Comparison of ENCODE assay signal across 14 cellular contexts in the genomic region with DNA sequence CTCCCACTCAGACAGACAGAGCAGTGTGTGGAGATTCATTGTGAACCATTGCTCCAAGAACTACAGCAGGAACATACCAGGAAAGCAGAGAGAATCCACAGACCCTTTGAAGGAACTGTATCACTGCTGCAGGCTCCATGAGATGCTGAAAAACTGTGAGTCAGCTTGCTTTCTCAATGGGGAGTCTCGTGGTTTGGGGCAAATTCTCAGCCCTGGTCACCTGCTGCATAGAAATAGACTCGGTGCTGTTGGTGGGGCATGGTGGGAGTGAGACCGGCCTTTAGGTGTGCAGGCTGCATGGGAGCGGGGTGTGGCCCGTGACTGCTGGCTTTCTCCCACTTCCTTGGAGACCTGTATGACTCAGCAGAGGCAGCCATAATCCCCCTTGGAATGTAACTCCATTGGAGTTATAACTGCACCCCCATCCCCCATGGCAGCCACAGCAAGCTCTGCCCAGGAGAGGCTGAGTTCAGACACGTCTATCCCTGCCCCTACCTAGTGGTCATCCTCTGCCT. TPM values are rescaled to one million over a fixed set of nuclear protein-coding genes. Genes with fewer than 3 reads are reported as not detected.
A peak's percentile ranks its signal among the peaks of the same experiment; 100 is the strongest.
DNase-seq lines count a peak whose midpoint lies in the region; TF ChIP-seq lines count a peak whose summit lies in the region.
"Had no signal": no experiment of that assay in that cellular context is flagged by ENCODE, and none has a peak within 500 bp of the region (broad histone marks: within the 10 kb centered on the region; RNA-seq: fewer than 3 reads in every experiment).

No MANE protein-coding gene starts in this region.

- H3K4me3 Mint-ChIP-seq in chondrocyte (ENCODE audit: unreplicated experiment), result no peak overlapping the region
- H3K4me3 Mint-ChIP-seq: activated CD4-positive, alpha-beta T cell treated with anti-CD3 and anti-CD28 coated beads for 36 hours; activated T-cell treated with anti-CD3 and anti-CD28 coated beads, Interleukin-2, amount 50 U/mL, for 72 hours; stimulated activated naive B cell treated with anti-CD40 and anti-IgM and Interleukin-4, amounts not matched to agents 10 μg/mL and 1 μg/mL and 100 μg/mL, for 72 hours had no signal

- H3K36me3 Mint-ChIP-seq in chondrocyte (ENCODE audit: low read depth), result peaks cover 19% of the 10 kb centered on the region

- TF ChIP-seq CTCF in chondrocyte (IDR thresholded peaks at IDR 0.05), result no peak

- DNase-seq in EL, result peak; percentile 54
- DNase-seq in LHCN-M2 (ENCODE audit: low read depth), result peak; percentile 30
- peak; percentile 68 for DNase-seq in chondrocyte (ENCODE audit: low spot score)
- peak; percentile 6 for DNase-seq in myocyte (ENCODE audit: low read depth)
- DNase-seq in CD1c-positive myeloid dendritic cell (ENCODE audit: extremely low spot score), result no peak
- no peak for DNase-seq in NCI-H510A treated with DMSO at 0.1 percent for 48 hours (lab: John Stamatoyannopoulos, UW)
- no peak for DNase-seq in DMS114 treated with DMSO at 0.1 percent for 48 hours (lab: John Stamatoyannopoulos, UW; ENCODE audit: unreplicated experiment)
- DNase-seq in HuH-7.5 (ENCODE audit: low spot score), result no peak
- DNase-seq: activated CD4-positive, alpha-beta T cell treated with anti-CD3 and anti-CD28 coated beads for 36 hours; activated T-cell treated with anti-CD3 and anti-CD28 coated beads, Interleukin-2, amount 50 U/mL, for 72 hours; effector CD8-positive, alpha-beta T cell; NCI-H1694 treated with DMSO at 0.1 percent for 48 hours; stimulated activated CD4-positive, alpha-beta T cell treated with anti-CD3 and anti-CD28 coated beads, Interleukin-2, amount 100 ng/mL, for 24 hours; stimulated activated naive B cell treated with anti-CD40 and anti-IgM and Interleukin-4, amounts not matched to agents 10 μg/mL and 1 μg/mL and 100 μg/mL, for 72 hours had no signal

- H3K9me3 Mint-ChIP-seq in chondrocyte (ENCODE audit: low read depth), result peaks cover 31% of the 10 kb centered on the region

- H3K4me1 Mint-ChIP-seq in chondrocyte (ENCODE audit: low read depth), result peaks cover 46% of the 10 kb centered on the region
- H3K4me1 Mint-ChIP-seq: activated CD4-positive, alpha-beta T cell treated with anti-CD3 and anti-CD28 coated beads for 36 hours had no signal

- H3K27ac Mint-ChIP-seq in chondrocyte (ENCODE audit: unreplicated experiment), result peak overlapping the region; percentile 54
- H3K27ac Mint-ChIP-seq: activated CD4-positive, alpha-beta T cell treated with anti-CD3 and anti-CD28 coated beads for 36 hours; activated T-cell treated with anti-CD3 and anti-CD28 coated beads, Interleukin-2, amount 50 U/mL, for 72 hours; stimulated activated naive B cell treated with anti-CD40 and anti-IgM and Interleukin-4, amounts not matched to agents 10 μg/mL and 1 μg/mL and 100 μg/mL, for 72 hours had no signal

- no peaks in the 10 kb centered on the region for H3K27me3 Mint-ChIP-seq in chondrocyte (ENCODE audit: low read depth)
- H3K27me3 Mint-ChIP-seq: stimulated activated naive B cell treated with anti-CD40 and anti-IgM and Interleukin-4, amounts not matched to agents 10 μg/mL and 1 μg/mL and 100 μg/mL, for 72 hours had no signal

RNA-seq across cellular contexts. Expression of gene ALCAM, which starts 35.6 kb away (rescaled TPM):
- total RNA-seq in LHCN-M2 (2014; rRNA removed) (94.7 and 107 TPM in 2 replicates), chondrocyte (270 to 658 TPM (median 273 TPM) in 3 replicates), myocyte (16.9 and 26.5 TPM in 2 replicates)
- polyA plus RNA-seq in LHCN-M2 (2012), result 54.2 TPM
- 23.1 TPM for polyA plus RNA-seq in myocyte (2012)

Comparison
In these comparisons a context has a peak if more than half of its experiments do, and no peak if none do; other contexts are left out.
1. DNase-seq: peak in EL (single experiment), LHCN-M2 (single experiment), chondrocyte (single experiment) and myocyte (single experiment); none in CD1c-positive myeloid dendritic cell (single experiment), NCI-H510A treated with DMSO at 0.1 percent for 48 hours (single experiment), DMS114 treated with DMSO at 0.1 percent for 48 hours (single experiment) and HuH-7.5 (single experiment).